In genomic region chr20:46943861-46944591, GRCh38 we compare ENCODE assay signal across 26 cellular contexts. TPM values are rescaled to one million over a fixed set of nuclear protein-coding genes. Genes with fewer than 3 reads are reported as not detected.
"Had no signal": no experiment of that assay in that cellular context is flagged by ENCODE, and none has a peak within 500 bp of the region (broad histone marks: within the 10 kb centered on the region; RNA-seq: fewer than 3 reads in every experiment).

No MANE protein-coding gene starts in this region.

- H3K4me3 Mint-ChIP-seq: memory B cell; naive thymus-derived CD8-positive, alpha-beta T cell; stimulated activated naive B cell treated with anti-CD40 and anti-IgM and Interleukin-4, amounts not matched to agents 10 μg/mL and 1 μg/mL and 100 μg/mL, for 72 hours had no signal

- H3K79me2 ChIP-seq: hepatocyte had no signal

- H3K9me3 ChIP-seq: left ventricle myocardium inferior, right atrium auricular region, right lobe of liver, stomach, testis, tibial artery, upper lobe of right lung had no signal

- H3K9me3 Mint-ChIP-seq: memory B cell; stimulated activated naive B cell treated with anti-CD40 and anti-IgM and Interleukin-4, amounts not matched to agents 10 μg/mL and 1 μg/mL and 100 μg/mL, for 72 hours had no signal

- DNase-seq: heart right ventricle; islet precursor cell; left ventricle myocardium inferior; naive thymus-derived CD8-positive, alpha-beta T cell; right lobe of liver; stimulated activated CD4-positive, alpha-beta T cell treated with anti-CD3 and anti-CD28 coated beads, Interleukin-1b, Interleukin-23, amount 100 ng/mL, for 48 hours; stimulated activated CD4-positive, alpha-beta T cell treated with anti-CD3 and anti-CD28 coated beads, Interleukin-2, amount 100 ng/mL, for 48 hours; stimulated activated CD4-positive, alpha-beta T cell treated with anti-CD3 and anti-CD28 coated beads, Interleukin-4, amount 100 ng/mL, for 4 hours; stimulated activated naive B cell treated with anti-CD40 and anti-IgM and Interleukin-4, amounts not matched to agents 10 μg/mL and 1 μg/mL and 100 μg/mL, for 72 hours; stimulated activated naive CD8-positive, alpha-beta T cell treated with anti-CD3 and anti-CD28 coated beads, Interleukin-15, Interleukin-2, amounts not matched to agents 100 U/mL and 50 U/mL, for 24 hours; stomach; testis; tibial artery; trophoblast cell; upper lobe of right lung had no signal

- H3K36me3 ChIP-seq: heart right ventricle, left ventricle myocardium inferior, right atrium auricular region, right lobe of liver, stomach, tibial artery, upper lobe of right lung had no signal

- H3K36me3 Mint-ChIP-seq: memory B cell; naive thymus-derived CD8-positive, alpha-beta T cell; stimulated activated naive B cell treated with anti-CD40 and anti-IgM and Interleukin-4, amounts not matched to agents 10 μg/mL and 1 μg/mL and 100 μg/mL, for 72 hours had no signal

- H3K4me1 ChIP-seq: right atrium auricular region, right lobe of liver, stomach, testis, upper lobe of right lung had no signal

- H3K4me2 ChIP-seq: hepatocyte, smooth muscle cell had no signal

- ATAC-seq: heart right ventricle; naive thymus-derived CD8-positive, alpha-beta T cell; right lobe of liver; stimulated activated naive B cell treated with anti-CD40 and anti-IgM and Interleukin-4, amounts not matched to agents 10 μg/mL and 1 μg/mL and 100 μg/mL, for 72 hours; stimulated activated naive CD8-positive, alpha-beta T cell treated with anti-CD3 and anti-CD28 coated beads, Interleukin-15, Interleukin-2, amounts not matched to agents 100 U/mL and 50 U/mL, for 24 hours; upper lobe of right lung had no signal

- H3K27me3 ChIP-seq: hepatocyte, right atrium auricular region, right lobe of liver, testis, tibial artery had no signal

- FAIRE-seq: urothelium cell line had no signal

- H3K27ac Mint-ChIP-seq: memory B cell; naive thymus-derived CD8-positive, alpha-beta T cell; progenitor cell of endocrine pancreas; stimulated activated naive B cell treated with anti-CD40 and anti-IgM and Interleukin-4, amounts not matched to agents 10 μg/mL and 1 μg/mL and 100 μg/mL, for 72 hours had no signal

- H3K4me1 Mint-ChIP-seq: memory B cell; naive thymus-derived CD8-positive, alpha-beta T cell; stimulated activated naive B cell treated with anti-CD40 and anti-IgM and Interleukin-4, amounts not matched to agents 10 μg/mL and 1 μg/mL and 100 μg/mL, for 72 hours had no signal

- H3K4me3 ChIP-seq: heart right ventricle, hepatocyte, left ventricle myocardium inferior, right atrium auricular region, right lobe of liver, smooth muscle cell, stomach, testis, tibial artery, upper lobe of right lung had no signal

- H3K27ac ChIP-seq: heart right ventricle, hepatocyte, left ventricle myocardium inferior, right atrium auricular region, right lobe of liver, stomach, testis, tibial artery, upper lobe of right lung had no signal

RNA-seq across cellular contexts. Expression of gene EYA2, which starts 49.4 kb away (rescaled TPM):
- total RNA-seq: kidney epithelial cell; lung microvascular endothelial cell; naive thymus-derived CD8-positive, alpha-beta T cell; osteocyte; pulmonary artery endothelial cell; renal cortical epithelial cell had no signal
- polyA plus RNA-seq: naive thymus-derived CD8-positive, alpha-beta T cell had no signal
